Comparison of ENCODE assay signal across 17 cellular contexts in genomic region chr7:22826593-22826992, GRCh38. TPM values are rescaled to one million over a fixed set of nuclear protein-coding genes. Genes with fewer than 3 reads are reported as not detected.
A peak's percentile ranks its signal among the peaks of the same experiment; 100 is the strongest.
DNase-seq lines count a peak whose midpoint lies in the region; ATAC-seq, FAIRE-seq and TF ChIP-seq lines count a peak whose summit lies in the region.
"Had no signal": no experiment of that assay in that cellular context is flagged by ENCODE, and none has a peak within 500 bp of the region (broad histone marks: within the 10 kb centered on the region; RNA-seq: fewer than 3 reads in every experiment).

No MANE protein-coding gene starts in this region.

- DNase-seq in DMS 273 (lab: John Stamatoyannopoulos, UW; ENCODE audit: unreplicated experiment) (peak; percentile 73), DMS 273 treated with DMSO at 0.1 percent for 48 hours (lab: John Stamatoyannopoulos, UW) (no peak), HepG2 (ENCODE audit: low spot score) (no peak), right lobe of liver (no peak), endodermal cell (peak; percentile 30), A172 (ENCODE audit: low spot score) (no peak), DMS79 (lab: John Stamatoyannopoulos, UW) (no peak)
- DNase-seq: CD4-positive, alpha-beta memory T cell; DMS79 treated with DMSO at 0.1 percent for 48 hours; GF-D8; GOT3; H9; IMR-90; KBM-7 had no signal

- no TSS peak for BruUV-seq in HepG2 (replicated peaks; lab: Mats Ljungman, UMichigan)

- H3K27me3 ChIP-seq in HepG2 (ENCODE audit: control insufficient read depth in 1 of 2, insufficient read depth in 2 of 2, low read length in 2 of 2): no peaks in the 10 kb centered on the region; a peak in 1 of 5 replicates
- no peaks in the 10 kb centered on the region for H3K27me3 ChIP-seq in right lobe of liver
- H3K27me3 ChIP-seq in endodermal cell (ENCODE audit: control insufficient read depth, insufficient read depth, low read length, poor library complexity, severe bottlenecking): no peaks in the 10 kb centered on the region
- H3K27me3 ChIP-seq: BLaER1 had no signal

- POLR2A ChIA-PET in HepG2 (lab: Yijun Ruan, JAX): no interaction called here

- H4K20me1 ChIP-seq in HepG2 (ENCODE audit: insufficient read depth, low read length): no peaks in the 10 kb centered on the region
- H4K20me1 ChIP-seq: BLaER1 had no signal

- H3K79me2 ChIP-seq in HepG2 (ENCODE audit: insufficient read depth, low read length): peaks cover 9% of the 10 kb centered on the region

- no peak overlapping the region for H3K4me3 ChIP-seq in HepG2 (replicated peaks in 1 of 3; ENCODE audit: insufficient read depth in 1 of 3, low read depth in 2 of 3, low read length in 3 of 3)
- no peak overlapping the region for H3K4me3 ChIP-seq in right lobe of liver
- no peak overlapping the region for H3K4me3 ChIP-seq in endodermal cell (ENCODE audit: low read length)
- H3K4me3 ChIP-seq: BLaER1 had no signal

- intact Hi-C loops in HepG2 (cut with micrococcal nuclease; ENCODE audit: unreplicated experiment): no loop called here
- intact Hi-C loops in right lobe of liver (cut with DNase I): no loop called here

- no peak overlapping the region for H3K4me2 ChIP-seq in HepG2 (ENCODE audit: low read depth, low read length)
- H3K4me2 ChIP-seq: BLaER1 had no signal

- WGBS in HepG2 (ENCODE audit: low lambda C conversion rate): 0% methylated on average over 2 of the region's 2 CpGs
- 67% methylated on average over 1 of the region's 2 CpGs for WGBS in right lobe of liver (ENCODE audit: insufficient coverage, low coverage, low lambda C conversion rate, missing lambda C conversion rate)
- WGBS in endodermal cell (ENCODE audit: insufficient coverage in 1 of 2, insufficient read length in 1 of 2), 2 experiments: 91% methylated on average over 1 of the region's 2 CpGs; no CpG with 5 or more reads in 1 of the 2 experiments

- CTCF ChIA-PET in HepG2 (lab: Yijun Ruan, JAX; ENCODE audit: low intra/inter-chr PET ratio, low total read pairs): no interaction called here

- no peak overlapping the region for H3K4me3 Mint-ChIP-seq in endodermal cell
- H3K4me3 Mint-ChIP-seq: CD14-positive monocyte; CD4-positive, alpha-beta memory T cell; H9 had no signal

- TF ChIP-seq EP300 in HepG2 (IDR thresholded peaks at IDR 0.05; ENCODE audit: low read depth in 2 of 2, low read length in 2 of 2): no peak
- TF ChIP-seq EP300 in HepG2 (CRISPR knock-in tag; IDR thresholded peaks at IDR 0.05; ENCODE audit: borderline replicate concordance): no peak

- no peaks in the 10 kb centered on the region for H3K9me3 ChIP-seq in HepG2 (ENCODE audit: low read length)
- H3K9me3 ChIP-seq in right lobe of liver: no peaks in the 10 kb centered on the region
- H3K9me3 ChIP-seq in endodermal cell (ENCODE audit: control insufficient read depth, low read length): no peaks in the 10 kb centered on the region
- H3K9me3 ChIP-seq: BLaER1 had no signal

- no peak for TF ChIP-seq POLR2A in HepG2 (IDR thresholded peaks at IDR 0.05; ENCODE audit: insufficient read depth in 1 of 2, low read depth in 2 of 2, low read length in 2 of 2)
- TF ChIP-seq POLR2A in right lobe of liver (IDR thresholded peaks at IDR 0.05): no peak

- no peak overlapping the region for H3K27ac Mint-ChIP-seq in endodermal cell
- H3K27ac Mint-ChIP-seq: CD14-positive monocyte; CD4-positive, alpha-beta memory T cell; H9 had no signal

- H3K36me3 ChIP-seq in HepG2 (replicated peaks in 1 of 2; ENCODE audit: control insufficient read depth in 1 of 2, insufficient read depth in 2 of 2, low read length in 2 of 2): no peaks in the 10 kb centered on the region
- H3K36me3 ChIP-seq in right lobe of liver: no peaks in the 10 kb centered on the region
- no peaks in the 10 kb centered on the region for H3K36me3 ChIP-seq in endodermal cell (ENCODE audit: control insufficient read depth, insufficient read depth, low read length)
- H3K36me3 ChIP-seq: BLaER1 had no signal

- H3K9ac ChIP-seq in HepG2 (ENCODE audit: insufficient read depth, low read depth, low read length): no peak overlapping the region
- H3K9ac ChIP-seq in endodermal cell (ENCODE audit: extremely low read depth, low read length, poor library complexity, severe bottlenecking): no peak overlapping the region
- H3K9ac ChIP-seq: BLaER1 had no signal

- no peak for ATAC-seq in HepG2
- ATAC-seq in right lobe of liver: no peak

- in situ Hi-C loops in HepG2 (cut with HindIII; ENCODE audit: extremely low pct_ligation_motif_present, low pct_unique_long_range_greater_than_20kb): no loop called here

- H2AFZ ChIP-seq in HepG2 (ENCODE audit: low read length): no peak overlapping the region

- FAIRE-seq in HepG2 (lab: Jason Lieb, UNC): no peak

- H3K27ac ChIP-seq in HepG2 (ENCODE audit: extremely low read length, insufficient read depth, low read length): no peak overlapping the region
- no peak overlapping the region for H3K27ac ChIP-seq in right lobe of liver
- H3K27ac ChIP-seq in endodermal cell (ENCODE audit: low read depth, low read length): no peak overlapping the region
- H3K27ac ChIP-seq: 22Rv1, BLaER1 had no signal

- no peak for TF ChIP-seq CTCF in HepG2 (CRISPR knock-in tag; IDR thresholded peaks at IDR 0.05)
- no peak for TF ChIP-seq CTCF in right lobe of liver (IDR thresholded peaks at IDR 0.05)
- TF ChIP-seq CTCF in endodermal cell (conservative IDR thresholded peaks at IDR 0.05): no peak

- H3K4me1 ChIP-seq in HepG2 (ENCODE audit: insufficient read depth, low read length) (peaks cover 13% of the 10 kb centered on the region), right lobe of liver (peaks cover 0 to 3% (median under 1%) of the 10 kb centered on the region in 4 donors), endodermal cell (ENCODE audit: control insufficient read depth, insufficient read depth, low read length) (no peaks in the 10 kb centered on the region)

- H3K9me3 Mint-ChIP-seq in endodermal cell: no peaks in the 10 kb centered on the region
- H3K9me3 Mint-ChIP-seq: H9 had no signal

- peaks cover 2% of the 10 kb centered on the region for H3K27me3 Mint-ChIP-seq in endodermal cell (ENCODE audit: insufficient read depth)

- peaks cover 4% of the 10 kb centered on the region for H3K4me1 Mint-ChIP-seq in endodermal cell

- H3K36me3 Mint-ChIP-seq in endodermal cell (ENCODE audit: low read depth): no peaks in the 10 kb centered on the region

- TF ChIP-seq RAD21 in HepG2 (CRISPR knock-in tag; IDR thresholded peaks at IDR 0.05): no peak

TF ChIP-seq in HepG2, 621 proteins besides CTCF, POLR2A, EP300 and RAD21:
- no peak for TF ChIP-seq ZNF383 (CRISPR knock-in tag; IDR thresholded peaks at IDR 0.05; ENCODE audit: borderline replicate concordance)
- no peak for TF ChIP-seq NFYB (CRISPR knock-in tag; IDR thresholded peaks at IDR 0.05)
- TF ChIP-seq RFX1 (IDR thresholded peaks at IDR 0.05): peak; percentile 48; the same call in 1 of the 2 replicates

RNA-seq across cellular contexts. Expression of gene TOMM7, which starts 3.9 kb away (rescaled TPM):
- total RNA-seq in HepG2 (2016; rRNA removed; fragmentation: Illumina TruSeq; extraction: Trizol): 251 and 352 TPM in 2 replicates
- 240 and 298 TPM in 2 replicates for total RNA-seq in HepG2 (2016; cell fraction: cytosol; rRNA removed; fragmentation: Illumina TruSeq; extraction: Trizol; ENCODE audit: low read depth)
- total RNA-seq in HepG2 (2016; cell fraction: insoluble cytoplasmic fraction; rRNA removed; fragmentation: Illumina TruSeq; extraction: Trizol): 254 and 324 TPM in 2 replicates
- total RNA-seq in HepG2 (2016; cell fraction: membrane; rRNA removed; fragmentation: Illumina TruSeq; extraction: Trizol): 330 and 358 TPM in 2 replicates
- 87.9 and 93.9 TPM in 2 replicates for total RNA-seq in HepG2 (2016; cell fraction: nucleus; rRNA removed; fragmentation: Illumina TruSeq; extraction: Trizol)
- 328 and 369 TPM in 2 replicates for polyA plus RNA-seq in HepG2 (2011; rRNA removed)
- 127 and 129 TPM in 2 replicates for polyA plus RNA-seq in HepG2 (2011; cell fraction: cytosol; rRNA removed)
- 34.6 and 47.7 TPM in 2 replicates for polyA plus RNA-seq in HepG2 (2011; cell fraction: nucleus; rRNA removed)
- 309 and 319 TPM in 2 replicates for polyA plus RNA-seq in HepG2 (2012)
- 336 and 479 TPM in 2 replicates for polyA plus RNA-seq in HepG2 (2016; cell fraction: cytosol; fragmentation: Illumina TruSeq; extraction: Trizol; ENCODE audit: low read depth)
- polyA plus RNA-seq in HepG2 (2016; cell fraction: insoluble cytoplasmic fraction; fragmentation: Illumina TruSeq; extraction: Trizol; ENCODE audit: low read depth): 318 and 360 TPM in 2 replicates
- polyA plus RNA-seq in HepG2 (2016; cell fraction: membrane; fragmentation: Illumina TruSeq; extraction: Trizol; ENCODE audit: low read depth): 372 and 511 TPM in 2 replicates
- 176 and 184 TPM in 2 replicates for polyA plus RNA-seq in HepG2 (2016; cell fraction: nucleus; fragmentation: Illumina TruSeq; extraction: Trizol; ENCODE audit: insufficient read depth, low read depth)
- 115 and 385 TPM in 2 replicates for polyA minus RNA-seq in HepG2 (2011; rRNA and poly(A)+ RNA removed; ENCODE audit: low replicate concordance)
- 16.5 and 34.8 TPM in 2 replicates for polyA minus RNA-seq in HepG2 (2011; cell fraction: cytosol; rRNA and poly(A)+ RNA removed)
- 30.5 and 32.2 TPM in 2 replicates for polyA minus RNA-seq in HepG2 (2011; cell fraction: nucleus; rRNA and poly(A)+ RNA removed)
- total RNA-seq in right lobe of liver: 100 to 1,000 TPM in 3 of 6 experiments, 10 to 100 TPM in 3; 25.9 to 180 (median 102) TPM
- 100 to 1,000 TPM; 335 to 356 TPM for total RNA-seq in endodermal cell
- polyA plus RNA-seq in endodermal cell (2013, experiment 1 of 2): 358 TPM
- polyA plus RNA-seq in endodermal cell (2013, experiment 2 of 2): 283 TPM
- 210 and 391 TPM in 2 replicates for total RNA-seq in A172 (2014; rRNA removed; shearing (Covaris generic))

Comparison
In these comparisons a context has a peak if more than half of its experiments do, and no peak if none do; other contexts are left out.
1. DNase-seq: peak in DMS 273 (single experiment) and endodermal cell (single experiment); none in DMS 273 treated with DMSO at 0.1 percent for 48 hours (single experiment), HepG2 (single experiment), right lobe of liver (0 of 3), A172 (single experiment) and DMS79 (single experiment).